Comparison of ENCODE assay signal across 18 cellular contexts in the genomic region with DNA sequence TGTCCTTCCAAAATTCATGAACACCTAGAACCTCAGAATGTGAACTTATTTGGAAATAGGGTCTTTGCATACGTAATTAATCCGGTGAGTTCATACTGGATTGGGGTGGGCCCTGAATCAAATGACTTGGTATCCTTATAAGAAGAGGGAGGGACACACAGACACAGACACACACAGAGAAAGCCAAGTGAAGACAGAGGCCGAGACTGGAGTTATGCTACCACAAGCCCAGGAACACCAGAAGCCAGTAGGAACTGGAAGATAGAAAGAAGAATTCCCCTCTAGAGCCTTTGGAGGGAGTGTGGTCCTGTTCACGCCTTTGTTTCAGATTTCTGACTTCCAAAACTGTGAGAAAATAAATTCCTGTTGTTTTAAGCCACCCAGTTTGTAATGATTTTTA.
"Had no signal": no experiment of that assay in that cellular context is flagged by ENCODE, and none has a peak within 500 bp of the region (broad histone marks: within the 10 kb centered on the region; RNA-seq: fewer than 3 reads in every experiment).

No MANE protein-coding gene starts in this region.

- ATAC-seq: esophagus mucosa; heart right ventricle; natural killer cell; psoas muscle; sciatic nerve; stimulated activated memory B cell treated with anti-CD40 and anti-IgM and Interleukin-4, amounts not matched to agents 10 μg/mL and 1 μg/mL and 100 μg/mL, for 72 hours had no signal

- H3K4me1 ChIP-seq: heart right ventricle, psoas muscle, spleen, tibial artery, upper lobe of left lung, uterus had no signal

- H3K9me3 ChIP-seq: psoas muscle, tibial artery, upper lobe of left lung, uterus had no signal

- DNase-seq: effector memory CD4-positive, alpha-beta T cell; heart right ventricle; hypothalamus; kidney glomerular epithelial cell; mammary epithelial cell; natural killer cell; psoas muscle; retina; spleen; stimulated activated CD4-positive, alpha-beta T cell treated with anti-CD3 and anti-CD28 coated beads, Interleukin-15, amount 100 ng/mL, for 24 hours; stimulated activated CD4-positive, alpha-beta T cell treated with anti-CD3 and anti-CD28 coated beads, Interleukin-1b, Interleukin-23, amount 100 ng/mL, for 48 hours; stimulated activated CD4-positive, alpha-beta T cell treated with anti-CD3 and anti-CD28 coated beads, Interleukin-4, amount 100 ng/mL, for 24 hours; tibial artery; uterus had no signal

- H3K27me3 ChIP-seq: spleen, tibial artery, upper lobe of left lung, uterus had no signal

- H3K4me3 ChIP-seq: heart right ventricle, psoas muscle, spleen, tibial artery, upper lobe of left lung, uterus had no signal

- H3K36me3 ChIP-seq: heart right ventricle, spleen, tibial artery, upper lobe of left lung, uterus had no signal

- H3K27ac ChIP-seq: heart right ventricle, psoas muscle, spleen, tibial artery, upper lobe of left lung, uterus had no signal
